21 cellular contexts compared by ENCODE assay signal in genomic region chr11:126467046-126467370, GRCh38.
DNase-seq lines count a peak whose midpoint lies in the region; ATAC-seq and TF ChIP-seq lines count a peak whose summit lies in the region.
"Had no signal": no experiment of that assay in that cellular context is flagged by ENCODE, and none has a peak within 500 bp of the region (broad histone marks: within the 10 kb centered on the region; RNA-seq: fewer than 3 reads in every experiment).

No MANE protein-coding gene starts in this region.

- H3K4me1 ChIP-seq in right cardiac atrium (ENCODE audit: control insufficient read depth, insufficient read depth, low read length) = no peaks in the 10 kb centered on the region
- peaks cover 45% of the 10 kb centered on the region for H3K4me1 ChIP-seq in OCI-LY7 (ENCODE audit: insufficient read depth, low read length, poor library complexity, severe bottlenecking)
- peaks cover 47 to 66% (median 58%) of the 10 kb centered on the region in 6 donors for H3K4me1 ChIP-seq in spleen
- H3K4me1 ChIP-seq: Caco-2 had no signal

- H3K27ac Mint-ChIP-seq in Calu3 (ENCODE audit: unreplicated experiment) = no peak overlapping the region
- H3K27ac Mint-ChIP-seq: CD4-positive, alpha-beta memory T cell; IgD-negative memory B cell; T-cell had no signal

- H3K4me1 Mint-ChIP-seq in Calu3 (ENCODE audit: low read depth, unreplicated experiment) = no peaks in the 10 kb centered on the region

- peaks cover 42% of the 10 kb centered on the region for H3K27me3 Mint-ChIP-seq in Calu3 (ENCODE audit: unreplicated experiment)

- 95% methylated on average over 13 of the region's 13 CpGs for WGBS in right cardiac atrium
- 88 to 94% (median 89%) methylated on average over 13 of the region's 13 CpGs for WGBS in spleen, 5 donors

- H3K9me3 ChIP-seq in right cardiac atrium (ENCODE audit: control insufficient read depth, low read length) (no peaks in the 10 kb centered on the region), OCI-LY7 (ENCODE audit: low read length) (no peaks in the 10 kb centered on the region; the same call in 1 of the 2 replicates), spleen (no peaks in the 10 kb centered on the region)

- H3K36me3 Mint-ChIP-seq in Calu3 (ENCODE audit: insufficient read depth, unreplicated experiment) = no peaks in the 10 kb centered on the region
- H3K36me3 Mint-ChIP-seq: CD4-positive, alpha-beta memory T cell; IgD-negative memory B cell; T-cell had no signal

- H3K4me2 ChIP-seq in OCI-LY7 (ENCODE audit: low read length) = peak overlapping the region; percentile 74

- CTCF ChIA-PET in OCI-LY7 (lab: Charles Lee; ENCODE audit: unreplicated experiment) (interaction anchor here (1.4 to 4.2 kb wide), 3 partner anchors 13 to 24 kb away, joined by 6 to 32 read pairs (median 6); no protein-coding TSS in a partner anchor), Calu3 (lab: Charles Lee) (no interaction called here)

- H3K79me2 ChIP-seq in OCI-LY7 (ENCODE audit: insufficient read depth, low read depth, low read length) = no peaks in the 10 kb centered on the region

- intact Hi-C loops in right cardiac atrium (cut with DNase I) (no loop called here), left ventricle myocardium superior (cut with micrococcal nuclease) (no loop called here), OCI-LY7 (cut with micrococcal nuclease; ENCODE audit: unreplicated experiment) (no loop called here), spleen (cut with DNase I; ENCODE audit: low total_unique reads) (no loop called here), Calu3 (cut with micrococcal nuclease; ENCODE audit: unreplicated experiment) (no loop called here)

- no peak for TF ChIP-seq POLR2A in spleen (IDR thresholded peaks at IDR 0.05)

- H4K20me1 ChIP-seq in OCI-LY7 (ENCODE audit: insufficient read depth, low read length) = no peaks in the 10 kb centered on the region

- H3K36me3 ChIP-seq in OCI-LY7 (ENCODE audit: insufficient read depth, low read length) (no peaks in the 10 kb centered on the region), spleen (no peaks in the 10 kb centered on the region)

- H2AFZ ChIP-seq in OCI-LY7 (ENCODE audit: low read length) = peak overlapping the region; percentile 75; the same call in 1 of the 2 replicates

- DNase-seq in right cardiac atrium (peak in 2 of 3 donors; percentile 41 to 45), left ventricle myocardium superior (no peak), OCI-LY7 (ENCODE audit: low spot score) (no peak), spleen (no peak), AML-193 (lab: John Stamatoyannopoulos, UW) (no peak), Calu3 (no peak)
- DNase-seq: Caco-2; CD4-positive, alpha-beta memory T cell; DMS153; GDM1; GOT3; Kasumi-1; NCI-H1048; NCI-H1417 treated with DMSO at 0.1 percent for 48 hours; NCI-H187 treated with DMSO at 0.1 percent for 48 hours; NCI-H510A; T-cell had no signal

- ATAC-seq in right cardiac atrium = no peak
- ATAC-seq in left ventricle myocardium superior = no peak
- ATAC-seq in GM18517 (IDR thresholded peaks at IDR 0.05; ENCODE audit: unreplicated experiment) = no peak
- ATAC-seq: HCT116, Panc1, T-cell had no signal

- peaks cover 2% of the 10 kb centered on the region for H3K9me3 Mint-ChIP-seq in Calu3 (ENCODE audit: low read depth, unreplicated experiment)
- H3K9me3 Mint-ChIP-seq: CD4-positive, alpha-beta memory T cell; IgD-negative memory B cell; T-cell had no signal

- BruUV-seq in OCI-LY7 (replicated peaks; lab: Mats Ljungman, UMichigan) (no TSS peak), Calu3 (replicated peaks; lab: Mats Ljungman, UMichigan) (no TSS peak)

- H3K27ac ChIP-seq in right cardiac atrium (ENCODE audit: low read length) (no peak overlapping the region), OCI-LY7 (ENCODE audit: low read depth, low read length, poor library complexity, severe bottlenecking) (peak overlapping the region; percentile 89), spleen (peak overlapping the region; percentile 26 to 83 (median 74))

- H3K4me3 Mint-ChIP-seq in Calu3 (ENCODE audit: low read depth, unreplicated experiment) = no peak overlapping the region
- H3K4me3 Mint-ChIP-seq: T-cell had no signal

- H3K4me3 ChIP-seq in right cardiac atrium (ENCODE audit: low read length) (no peak overlapping the region), OCI-LY7 (ENCODE audit: low read depth, low read length, poor library complexity, severe bottlenecking) (peak overlapping the region; percentile 57), spleen (no peak overlapping the region)

- H3K27me3 ChIP-seq in right cardiac atrium (ENCODE audit: control insufficient read depth, insufficient read depth) (no peaks in the 10 kb centered on the region), spleen (replicated peaks in 1 of 7) (no peaks in the 10 kb centered on the region)

- H3K9me2 ChIP-seq in OCI-LY7 (ENCODE audit: insufficient read depth, low read length) = no peaks in the 10 kb centered on the region

- TF ChIP-seq CTCF in OCI-LY7 (conservative IDR thresholded peaks at IDR 0.05; ENCODE audit: low read length) (no peak), spleen (IDR thresholded peaks at IDR 0.05 in 8 of 11, conservative IDR thresholded peaks at IDR 0.05 in 3 of 11) (no peak), Calu3 (IDR thresholded peaks at IDR 0.05; ENCODE audit: unreplicated experiment) (no peak)

- POLR2A ChIA-PET in OCI-LY7 (lab: Charles Lee) = interaction anchor here (0.8 to 5.4 kb wide), 6 partner anchors 8 to 46 kb away, joined by 4 to 48 read pairs (median 8); no protein-coding TSS in a partner anchor

Comparison
In these comparisons a context has a peak if more than half of its experiments do, and no peak if none do; other contexts are left out.
1. DNase-seq: peak in right cardiac atrium (2 of 3); none in left ventricle myocardium superior (single experiment), OCI-LY7 (single experiment), spleen (single experiment), AML-193 (0 of 2) and Calu3 (single experiment).